25 cellular contexts compared by ENCODE assay signal in genomic region chr6:126072834-126073233, GRCh38.
"Had no signal": no experiment of that assay in that cellular context is flagged by ENCODE, and none has a peak within 500 bp of the region (broad histone marks: within the 10 kb centered on the region; RNA-seq: fewer than 3 reads in every experiment).

No MANE protein-coding gene starts in this region.

- H3K27ac ChIP-seq: colonic mucosa, epithelial cell of prostate, gastrocnemius medialis, heart right ventricle, left lung, lower lobe of right lung had no signal

- DNase-seq: colonic mucosa; cortex of kidney; effector CD8-positive, alpha-beta T cell; effector memory CD8-positive, alpha-beta T cell; endodermal cell; erythroblast; esophagus squamous epithelium; foreskin fibroblast; gastrocnemius medialis; glutamatergic neuron; head of caudate nucleus; heart right ventricle; hippocampal formation; left cardiac atrium; left lung; left ventricle myocardium superior; lower lobe of right lung; mesenchymal stem cell; mucosa of descending colon; naive B cell had no signal

- H3K4me1 ChIP-seq: colonic mucosa, gastrocnemius medialis, heart right ventricle, left lung, lower lobe of right lung had no signal

- H3K27me3 ChIP-seq: colonic mucosa, esophagus squamous epithelium, gastrocnemius medialis, heart right ventricle, left lung had no signal

- FAIRE-seq: endometrium, islet of Langerhans, keratinocyte had no signal

- H3K4me3 ChIP-seq: colonic mucosa, esophagus squamous epithelium, gastrocnemius medialis, heart right ventricle, left lung, lower lobe of right lung, mucosa of descending colon had no signal

- ATAC-seq: effector memory CD8-positive, alpha-beta T cell; esophagus mucosa; gastrocnemius medialis; heart right ventricle; left cardiac atrium; left lung; left ventricle myocardium superior; lower lobe of right lung; mucosa of descending colon had no signal

- H3K36me3 ChIP-seq: colonic mucosa, esophagus squamous epithelium, gastrocnemius medialis, left lung, lower lobe of right lung had no signal

- H3K9me3 ChIP-seq: colonic mucosa, esophagus squamous epithelium, gastrocnemius medialis, heart right ventricle, left lung, lower lobe of right lung, mucosa of descending colon had no signal
